In the genomic region with DNA sequence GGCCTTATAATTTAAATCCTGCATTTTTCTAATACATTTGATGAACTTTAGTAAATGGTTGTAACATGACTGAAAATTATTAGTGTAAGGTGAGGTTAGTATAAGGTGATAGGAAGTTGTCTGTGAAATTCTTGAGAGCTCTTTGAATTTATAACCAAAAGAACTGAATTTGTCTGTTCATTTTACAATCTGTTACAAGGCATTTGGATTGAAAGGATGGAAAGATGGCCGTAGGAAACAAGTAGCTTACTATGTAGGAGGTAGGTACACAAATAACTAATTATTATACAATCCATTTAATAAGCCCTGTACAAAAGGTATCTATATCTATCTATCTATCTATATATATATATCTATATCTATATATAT, we compare ENCODE assay signal across 15 cellular contexts. TPM values are rescaled to one million over a fixed set of nuclear protein-coding genes. Genes with fewer than 3 reads are reported as not detected.
DNase-seq lines count a peak whose midpoint lies in the region; ATAC-seq and TF ChIP-seq lines count a peak whose summit lies in the region.
"Had no signal": no experiment of that assay in that cellular context is flagged by ENCODE, and none has a peak within 500 bp of the region (broad histone marks: within the 10 kb centered on the region; RNA-seq: fewer than 3 reads in every experiment).

No MANE protein-coding gene starts in this region.

- H3K9ac ChIP-seq in KMS-11 (0 out of 2 replicates have a peak overlapping the region, but pooled peaks have one; percentile 1), PC-3 (ENCODE audit: low read length) (no peak overlapping the region)

- H3K36me3 ChIP-seq in DOHH2 (ENCODE audit: control insufficient read depth, low read length) (peaks cover 30% of the 10 kb centered on the region), KMS-11 (ENCODE audit: insufficient read depth) (no peaks in the 10 kb centered on the region), sigmoid colon (no peaks in the 10 kb centered on the region), PC-3 (ENCODE audit: low read depth, low read length) (no peaks in the 10 kb centered on the region)

- H4K20me1 ChIP-seq in DOHH2 (ENCODE audit: control insufficient read depth, insufficient read depth, low read depth, low read length), result peaks cover 27% of the 10 kb centered on the region
- H4K20me1 ChIP-seq in KMS-11 (ENCODE audit: insufficient read depth), result peaks cover 42% of the 10 kb centered on the region
- H4K20me1 ChIP-seq in PC-3 (ENCODE audit: low read length), result peaks cover 26% of the 10 kb centered on the region; the same call in 1 of the 2 replicates

- H3K9me3 ChIP-seq in DOHH2 (ENCODE audit: control insufficient read depth, insufficient read depth, low read length), result no peaks in the 10 kb centered on the region
- H3K9me3 ChIP-seq in sigmoid colon, result no peaks in the 10 kb centered on the region
- H3K9me3 ChIP-seq in PC-3 (ENCODE audit: low read length), result no peaks in the 10 kb centered on the region

- H3K79me2 ChIP-seq in DOHH2 (ENCODE audit: control insufficient read depth, low read length) (peaks cover 100% of the 10 kb centered on the region), KMS-11 (ENCODE audit: insufficient read depth, low read depth) (peaks cover 98% of the 10 kb centered on the region), PC-3 (ENCODE audit: low read length) (peaks cover 82% of the 10 kb centered on the region)

- peak overlapping the region; percentile 28; the same call in 1 of the 2 replicates for H3K4me3 ChIP-seq in DOHH2 (ENCODE audit: low read length)
- no peak overlapping the region for H3K4me3 ChIP-seq in KMS-11 (IDR thresholded peaks at IDR 0.05; ENCODE audit: insufficient read depth, low read depth, low read length)
- peak overlapping the region in 51 of 59 donors; percentile 0 to 100 (median 94) for H3K4me3 ChIP-seq in dorsolateral prefrontal cortex
- no peak overlapping the region for H3K4me3 ChIP-seq in sigmoid colon
- no peak overlapping the region for H3K4me3 ChIP-seq in PC-3 (ENCODE audit: low read length)

- H3K27me3 ChIP-seq in DOHH2 (ENCODE audit: control insufficient read depth, low read length), result no peaks in the 10 kb centered on the region
- no peaks in the 10 kb centered on the region for H3K27me3 ChIP-seq in KMS-11 (ENCODE audit: insufficient read depth, low read depth)
- H3K27me3 ChIP-seq in dorsolateral prefrontal cortex, result no peaks in the 10 kb centered on the region
- H3K27me3 ChIP-seq in sigmoid colon, result no peaks in the 10 kb centered on the region
- no peaks in the 10 kb centered on the region for H3K27me3 ChIP-seq in PC-3 (ENCODE audit: low read length)

- no peak for ATAC-seq in PC-3
- ATAC-seq: CD8-positive, alpha-beta T cell; stimulated activated effector memory CD8-positive, alpha-beta T cell treated with anti-CD3 and anti-CD28 coated beads, Interleukin-12 subunit alpha, Interleukin-12 subunit beta, amount 100 ng/mL, for 72 hours had no signal

- no peak for DNase-seq in dorsolateral prefrontal cortex
- no peak for DNase-seq in sigmoid colon
- no peak for DNase-seq in activated CD4-positive, alpha-beta T cell treated with anti-CD3 and anti-CD28 coated beads for 1 hour
- no peak for DNase-seq in DMS 273 (lab: John Stamatoyannopoulos, UW; ENCODE audit: unreplicated experiment)
- no peak for DNase-seq in OCI-M1 (lab: John Stamatoyannopoulos, UW)
- DNase-seq in PC-3, result no peak
- DNase-seq: CD8-positive, alpha-beta T cell; NCI-H1694; NCI-H524 treated with DMSO at 0.1 percent for 48 hours; retina; SHP77; stimulated activated CD4-positive, alpha-beta T cell treated with anti-CD3 and anti-CD28 coated beads, Interleukin-4, amount 100 ng/mL, for 24 hours had no signal

- no peak for TF ChIP-seq CTCF in DOHH2 (IDR thresholded peaks at IDR 0.05; ENCODE audit: low read depth, low read length, poor library complexity, severe bottlenecking)
- TF ChIP-seq CTCF in KMS-11 (conservative IDR thresholded peaks at IDR 0.05; ENCODE audit: low read depth, low read length), result no peak
- no peak for TF ChIP-seq CTCF in dorsolateral prefrontal cortex (IDR thresholded peaks at IDR 0.05 in 54 of 56, conservative IDR thresholded peaks at IDR 0.05 in 2 of 56; ENCODE audit: low read depth in 1 of 56, partially characterized antibody in 56 of 56)
- TF ChIP-seq CTCF in sigmoid colon (IDR thresholded peaks at IDR 0.05), result no peak
- TF ChIP-seq CTCF in PC-3 (conservative IDR thresholded peaks at IDR 0.05; ENCODE audit: low read depth, low read length), result no peak

- H3K9me2 ChIP-seq in DOHH2 (replicated peaks; ENCODE audit: control insufficient read depth, low read length) (no peaks in the 10 kb centered on the region), PC-3 (replicated peaks; ENCODE audit: low read length) (no peaks in the 10 kb centered on the region)

- H3K27ac ChIP-seq in DOHH2 (ENCODE audit: low read depth, low read length) (no peak overlapping the region), KMS-11 (peak overlapping the region; percentile 4; the same call in 1 of the 2 replicates), dorsolateral prefrontal cortex (peak overlapping the region in 58 of 59 donors; percentile 18 to 100 (median 99)), sigmoid colon (peak overlapping the region in 3 of 4 donors; percentile 95 to 98 (median 98)), PC-3 (ENCODE audit: low read length) (no peak overlapping the region)

- no peak for TF ChIP-seq EP300 in sigmoid colon (IDR thresholded peaks at IDR 0.05)

- POLR2A ChIA-PET in PC-3 (lab: Charles Lee; ENCODE audit: unreplicated experiment), result no interaction called here

- CTCF ChIA-PET in PC-3 (lab: Charles Lee), result no interaction called here

- intact Hi-C loops in dorsolateral prefrontal cortex (cut with DNase I) (loop anchor here (10.0 kb wide), 4 partner anchors 137 to 687 kb away; no protein-coding TSS in a partner anchor), sigmoid colon (cut with DNase I) (no loop called here), PC-3 (cut with micrococcal nuclease) (loop anchor here (5.0 to 10.0 kb wide), 3 partner anchors 79 to 577 kb away; no protein-coding TSS in a partner anchor)

- TF ChIP-seq POLR2A in sigmoid colon (IDR thresholded peaks at IDR 0.05), result no peak

- H3K4me1 ChIP-seq in DOHH2 (ENCODE audit: control insufficient read depth, low read length) (peaks cover 35% of the 10 kb centered on the region), KMS-11 (ENCODE audit: low read depth, poor library complexity, severe bottlenecking) (peaks cover 47% of the 10 kb centered on the region), sigmoid colon (peaks cover 0 to 64% (median 31%) of the 10 kb centered on the region in 4 donors), PC-3 (ENCODE audit: insufficient read depth, low read length) (peaks cover 25% of the 10 kb centered on the region)

- WGBS in sigmoid colon, 2 donors, result 82 to 90% methylated on average over 1 of the region's 1 CpG

- no TSS peak for BruUV-seq in PC-3 (replicated peaks; lab: Mats Ljungman, UMichigan)

- H3F3A ChIP-seq in DOHH2 (ENCODE audit: control insufficient read depth, insufficient read depth), result no peaks in the 10 kb centered on the region
- H3F3A ChIP-seq in PC-3 (ENCODE audit: low read length, unreplicated experiment), result no peaks in the 10 kb centered on the region

- H2AFZ ChIP-seq in KMS-11 (ENCODE audit: low read depth) (no peak overlapping the region), PC-3 (ENCODE audit: low read length) (no peak overlapping the region)

- peak overlapping the region; percentile 82 for H3K4me2 ChIP-seq in DOHH2 (ENCODE audit: low read length)
- peak overlapping the region; percentile 95 for H3K4me2 ChIP-seq in KMS-11
- H3K4me2 ChIP-seq in PC-3 (ENCODE audit: low read length), result no peak overlapping the region

RNA-seq across cellular contexts. Expression of a gene that starts 6.6 kb away (rescaled TPM):
- total RNA-seq in dorsolateral prefrontal cortex (10 to 100 TPM; 28.5 to 72.8 (median 43.5) TPM), sigmoid colon (10 to 100 TPM; 22.0 to 56.0 (median 47.6) TPM), PC-3 (2014; rRNA removed) (28.5 and 31.3 TPM in 2 replicates)
- polyA plus RNA-seq in sigmoid colon, result 1 to 10 TPM; 1.8 to 6.6 (median 3.5) TPM

Comparison
In these comparisons a context has a peak if more than half of its experiments do, and no peak if none do; other contexts are left out.
1. H3K27ac ChIP-seq: peak in KMS-11 (single experiment), dorsolateral prefrontal cortex (58 of 59) and sigmoid colon (3 of 4); none in DOHH2 (single experiment) and PC-3 (single experiment).
2. H3K4me3 ChIP-seq: peak in DOHH2 (single experiment) and dorsolateral prefrontal cortex (51 of 59); none in KMS-11 (single experiment), sigmoid colon (0 of 4) and PC-3 (single experiment).